In the genomic region with DNA sequence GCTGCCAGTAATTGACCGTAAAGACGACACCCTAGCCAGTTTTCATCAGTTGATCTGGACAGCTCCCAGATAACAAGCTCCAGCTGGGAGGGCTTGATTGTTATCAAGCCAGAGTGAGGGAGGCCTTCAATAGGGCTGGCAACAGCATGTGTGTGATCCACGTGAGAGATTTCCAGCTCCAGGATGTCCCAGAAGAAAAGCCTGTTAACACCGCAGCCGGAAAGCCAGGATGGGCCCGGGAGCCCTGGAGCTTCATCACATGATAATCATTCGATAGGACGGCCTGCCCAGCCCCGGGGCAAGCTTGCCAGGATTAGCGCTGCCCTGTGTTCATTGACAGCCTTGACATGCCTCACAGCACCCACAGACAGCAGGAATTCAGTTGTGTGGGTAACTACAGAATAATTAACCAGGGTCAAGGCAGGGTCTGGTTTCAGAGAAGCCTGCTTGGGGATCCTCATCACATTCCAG, we compare ENCODE assay signal across 14 cellular contexts.
A peak's percentile ranks its signal among the peaks of the same experiment; 100 is the strongest.
DNase-seq lines count a peak whose midpoint lies in the region; ATAC-seq and TF ChIP-seq lines count a peak whose summit lies in the region.
"Had no signal": no experiment of that assay in that cellular context is flagged by ENCODE, and none has a peak within 500 bp of the region (broad histone marks: within the 10 kb centered on the region; RNA-seq: fewer than 3 reads in every experiment).

No MANE protein-coding gene starts in this region.

- POLR2A ChIA-PET in WTC11 (lab: Charles Lee), result interaction anchor here (1.1 kb wide), 1 partner anchor 18 kb away, joined by 3 read pairs; no protein-coding TSS in a partner anchor

- no peak overlapping the region for H3K9ac ChIP-seq in parathyroid adenoma
- H3K9ac ChIP-seq: KMS-11 had no signal

- H3K4me3 ChIP-seq in SJSA1, result no peak overlapping the region
- H3K4me3 ChIP-seq in epithelial cell of proximal tubule (ENCODE audit: low read depth, low read length), result no peak overlapping the region
- H3K4me3 ChIP-seq in parathyroid adenoma (ENCODE audit: low read depth, low read length), result no peak overlapping the region
- H3K4me3 ChIP-seq in hepatocyte, result no peak overlapping the region
- H3K4me3 ChIP-seq: esophagus squamous epithelium had no signal

- H3K36me3 ChIP-seq in SJSA1 (no peaks in the 10 kb centered on the region), parathyroid adenoma (ENCODE audit: control insufficient read depth, insufficient read depth, low read length) (no peaks in the 10 kb centered on the region), hepatocyte (replicated peaks; ENCODE audit: insufficient read depth, low read depth) (no peaks in the 10 kb centered on the region)
- H3K36me3 ChIP-seq: esophagus squamous epithelium had no signal

- H3K27me3 ChIP-seq in SJSA1 (replicated peaks) (no peaks in the 10 kb centered on the region), parathyroid adenoma (ENCODE audit: control insufficient read depth, insufficient read depth, low read length) (no peaks in the 10 kb centered on the region), hepatocyte (no peaks in the 10 kb centered on the region)
- H3K27me3 ChIP-seq: esophagus squamous epithelium had no signal

- DNase-seq in ELF-1 (ENCODE audit: low read depth, low spot score), result peak; percentile 78
- no peak for DNase-seq in SJSA1 (ENCODE audit: low read depth in 1 of 2, low spot score in 2 of 2)
- DNase-seq in epithelial cell of proximal tubule (ENCODE audit: low read depth), result peak; percentile 98
- DNase-seq in globus pallidus (ENCODE audit: low spot score), result no peak
- no peak for DNase-seq in WTC11 (ENCODE audit: low spot score)
- no peak for DNase-seq in hepatocyte (ENCODE audit: low spot score)
- DNase-seq: esophagus squamous epithelium, immature natural killer cell had no signal

- peak overlapping the region; percentile 36 for H2AFZ ChIP-seq in parathyroid adenoma
- no peak overlapping the region for H2AFZ ChIP-seq in hepatocyte

- H3K9me3 Mint-ChIP-seq in WTC11, result no peaks in the 10 kb centered on the region

- H3K9me3 ChIP-seq in SJSA1 (replicated peaks) (no peaks in the 10 kb centered on the region), parathyroid adenoma (ENCODE audit: control insufficient read depth, low read length) (no peaks in the 10 kb centered on the region), hepatocyte (ENCODE audit: low read depth) (no peaks in the 10 kb centered on the region)
- H3K9me3 ChIP-seq: esophagus squamous epithelium had no signal

- no peaks in the 10 kb centered on the region for H3K27me3 Mint-ChIP-seq in WTC11 (ENCODE audit: low read depth)

- H3K4me2 ChIP-seq in parathyroid adenoma (ENCODE audit: low read length) (peak overlapping the region; percentile 48), hepatocyte (no peak overlapping the region)
- H3K4me2 ChIP-seq: KMS-11 had no signal

- peaks cover 10% of the 10 kb centered on the region for H3K4me1 Mint-ChIP-seq in WTC11
- H3K4me1 Mint-ChIP-seq: CD14-positive monocyte, immature natural killer cell had no signal

- no peak for ATAC-seq in GM19467 (IDR thresholded peaks at IDR 0.05; ENCODE audit: unreplicated experiment)
- ATAC-seq in WTC11, result no peak
- ATAC-seq: Panc1 had no signal

- H3K4me3 Mint-ChIP-seq in WTC11, result no peak overlapping the region
- H3K4me3 Mint-ChIP-seq: CD14-positive monocyte, immature natural killer cell had no signal

- H3K79me2 ChIP-seq in parathyroid adenoma (no peaks in the 10 kb centered on the region), hepatocyte (no peaks in the 10 kb centered on the region)

- 27% methylated on average over 10 of the region's 10 CpGs for WGBS in hepatocyte (ENCODE audit: low lambda C conversion rate, missing lambda C conversion rate)

- H3K4me1 ChIP-seq in SJSA1 (replicated peaks) (peaks cover 18% of the 10 kb centered on the region), parathyroid adenoma (peaks cover 10% of the 10 kb centered on the region), hepatocyte (ENCODE audit: insufficient read depth) (no peaks in the 10 kb centered on the region)

- H3K27ac ChIP-seq in SJSA1 (peak overlapping the region; percentile 25; the same call in 1 of the 2 replicates), parathyroid adenoma (no peak overlapping the region), hepatocyte (no peak overlapping the region)
- H3K27ac ChIP-seq: esophagus squamous epithelium, KMS-11, VCaP had no signal

- no peaks in the 10 kb centered on the region for H3K9me2 ChIP-seq in hepatocyte (replicated peaks; ENCODE audit: insufficient read depth)

- CTCF ChIA-PET in WTC11 (lab: Charles Lee), result interaction anchor here (0.9 kb wide), 1 partner anchor 34 kb away, joined by 3 read pairs; no protein-coding TSS in a partner anchor

- H4K20me1 ChIP-seq in hepatocyte (ENCODE audit: insufficient read depth, poor library complexity, severe bottlenecking), result no peaks in the 10 kb centered on the region

- H3K27ac Mint-ChIP-seq in WTC11, result no peak overlapping the region
- H3K27ac Mint-ChIP-seq: CD14-positive monocyte, immature natural killer cell had no signal

- no peaks in the 10 kb centered on the region for H3K36me3 Mint-ChIP-seq in WTC11
- H3K36me3 Mint-ChIP-seq: CD14-positive monocyte, immature natural killer cell had no signal

- TF ChIP-seq CTCF in epithelial cell of proximal tubule (conservative IDR thresholded peaks at IDR 0.05; ENCODE audit: low read depth, low read length) (no peak), parathyroid adenoma (IDR thresholded peaks at IDR 0.05) (no peak), WTC11 (IDR thresholded peaks at IDR 0.05) (no peak), hepatocyte (IDR thresholded peaks at IDR 0.05; ENCODE audit: poor library complexity) (no peak)

TF ChIP-seq in WTC11, 78 proteins besides CTCF, POLR2A, EP300 and RAD21 (continues in another document):
- TF ChIP-seq TP53 (CRISPR knock-in tag; IDR thresholded peaks at IDR 0.05) (no peak), ZNF396 (CRISPR knock-in tag; IDR thresholded peaks at IDR 0.05; ENCODE audit: borderline replicate concordance) (no peak), ZNF671 (CRISPR knock-in tag; IDR thresholded peaks at IDR 0.05) (no peak)
- TF ChIP-seq, protein P1, sequence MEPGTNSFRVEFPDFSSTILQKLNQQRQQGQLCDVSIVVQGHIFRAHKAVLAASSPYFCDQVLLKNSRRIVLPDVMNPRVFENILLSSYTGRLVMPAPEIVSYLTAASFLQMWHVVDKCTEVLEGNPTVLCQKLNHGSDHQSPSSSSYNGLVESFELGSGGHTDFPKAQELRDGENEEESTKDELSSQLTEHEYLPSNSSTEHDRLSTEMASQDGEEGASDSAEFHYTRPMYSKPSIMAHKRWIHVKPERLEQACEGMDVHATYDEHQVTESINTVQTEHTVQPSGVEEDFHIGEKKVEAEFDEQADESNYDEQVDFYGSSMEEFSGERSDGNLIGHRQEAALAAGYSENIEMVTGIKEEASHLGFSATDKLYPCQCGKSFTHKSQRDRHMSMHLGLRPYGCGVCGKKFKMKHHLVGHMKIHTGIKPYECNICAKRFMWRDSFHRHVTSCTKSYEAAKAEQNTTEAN (CRISPR knock-in tag; IDR thresholded peaks at IDR 0.05), result no peak
- TF ChIP-seq, protein P2, sequence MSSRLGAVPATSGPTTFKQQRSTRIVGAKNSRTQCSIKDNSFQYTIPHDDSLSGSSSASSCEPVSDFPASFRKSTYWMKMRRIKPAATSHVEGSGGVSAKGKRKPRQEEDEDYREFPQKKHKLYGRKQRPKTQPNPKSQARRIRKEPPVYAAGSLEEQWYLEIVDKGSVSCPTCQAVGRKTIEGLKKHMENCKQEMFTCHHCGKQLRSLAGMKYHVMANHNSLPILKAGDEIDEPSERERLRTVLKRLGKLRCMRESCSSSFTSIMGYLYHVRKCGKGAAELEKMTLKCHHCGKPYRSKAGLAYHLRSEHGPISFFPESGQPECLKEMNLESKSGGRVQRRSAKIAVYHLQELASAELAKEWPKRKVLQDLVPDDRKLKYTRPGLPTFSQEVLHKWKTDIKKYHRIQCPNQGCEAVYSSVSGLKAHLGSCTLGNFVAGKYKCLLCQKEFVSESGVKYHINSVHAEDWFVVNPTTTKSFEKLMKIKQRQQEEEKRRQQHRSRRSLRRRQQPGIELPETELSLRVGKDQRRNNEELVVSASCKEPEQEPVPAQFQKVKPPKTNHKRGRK (CRISPR knock-in tag; IDR thresholded peaks at IDR 0.05; ENCODE audit: borderline replicate concordance), result no peak
- TF ChIP-seq, protein P3, sequence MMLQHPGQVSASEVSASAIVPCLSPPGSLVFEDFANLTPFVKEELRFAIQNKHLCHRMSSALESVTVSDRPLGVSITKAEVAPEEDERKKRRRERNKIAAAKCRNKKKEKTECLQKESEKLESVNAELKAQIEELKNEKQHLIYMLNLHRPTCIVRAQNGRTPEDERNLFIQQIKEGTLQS (CRISPR knock-in tag; conservative IDR thresholded peaks at IDR 0.05), result no peak
- TF ChIP-seq, protein P4, sequence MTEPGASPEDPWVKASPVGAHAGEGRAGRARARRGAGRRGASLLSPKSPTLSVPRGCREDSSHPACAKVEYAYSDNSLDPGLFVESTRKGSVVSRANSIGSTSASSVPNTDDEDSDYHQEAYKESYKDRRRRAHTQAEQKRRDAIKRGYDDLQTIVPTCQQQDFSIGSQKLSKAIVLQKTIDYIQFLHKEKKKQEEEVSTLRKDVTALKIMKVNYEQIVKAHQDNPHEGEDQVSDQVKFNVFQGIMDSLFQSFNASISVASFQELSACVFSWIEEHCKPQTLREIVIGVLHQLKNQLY (CRISPR knock-in tag; IDR thresholded peaks at IDR 0.05), result no peak

Comparison
In these comparisons a context has a peak if more than half of its experiments do, and no peak if none do; other contexts are left out.
1. DNase-seq: peak in ELF-1 (single experiment) and epithelial cell of proximal tubule (single experiment); none in SJSA1 (0 of 2), globus pallidus (single experiment), WTC11 (single experiment) and hepatocyte (single experiment).